Comparison of ENCODE assay signal across 16 cellular contexts in genomic region chrX:22203186-22203585, GRCh38.
A peak's percentile ranks its signal among the peaks of the same experiment; 100 is the strongest.
DNase-seq lines count a peak whose midpoint lies in the region; FAIRE-seq and TF ChIP-seq lines count a peak whose summit lies in the region.
"Had no signal": no experiment of that assay in that cellular context is flagged by ENCODE, and none has a peak within 500 bp of the region (broad histone marks: within the 10 kb centered on the region; RNA-seq: fewer than 3 reads in every experiment).

No MANE protein-coding gene starts in this region.

- TF ChIP-seq CTCF in WERI-Rb-1 (IDR thresholded peaks at IDR 0.05; ENCODE audit: low read depth, low read length): no peak

- H3K27ac ChIP-seq in WERI-Rb-1: peak overlapping the region; percentile 53
- H3K27ac ChIP-seq: 22Rv1, BLaER1 had no signal

- H3K9me3 ChIP-seq in WERI-Rb-1 (ENCODE audit: severe bottlenecking): no peaks in the 10 kb centered on the region

- H3K4me3 ChIP-seq in WERI-Rb-1 (ENCODE audit: low read depth, low read length): no peak overlapping the region
- H3K4me3 ChIP-seq: BLaER1 had no signal

- no peaks in the 10 kb centered on the region for H3K36me3 ChIP-seq in WERI-Rb-1
- H3K36me3 ChIP-seq: BLaER1 had no signal

- no peaks in the 10 kb centered on the region for H3K27me3 ChIP-seq in WERI-Rb-1 (ENCODE audit: insufficient read depth, low read depth, severe bottlenecking)
- H3K27me3 ChIP-seq: BLaER1 had no signal

- DNase-seq in D341Med (ENCODE audit: low spot score) (peak; percentile 13), HTR-8/SVneo (ENCODE audit: insufficient read length, low spot score) (no peak), NCI-H524 (lab: John Stamatoyannopoulos, UW) (peak; percentile 71 to 94), WERI-Rb-1 (peak; percentile 54), NCI-H345 treated with DMSO at 0.1 percent for 48 hours (lab: John Stamatoyannopoulos, UW; ENCODE audit: unreplicated experiment) (no peak), HuH-7.5 (ENCODE audit: low spot score) (no peak), nucleus accumbens (lab: John Stamatoyannopoulos, UW) (no peak), NCI-H2029 (lab: John Stamatoyannopoulos, UW) (no peak)
- DNase-seq: Calu3; CD4-positive, alpha-beta T cell; GOT3; H9 had no signal

- peak; percentile 23 for FAIRE-seq in HTR-8/SVneo (lab: Jason Lieb, UNC)
- FAIRE-seq: G401.6, GM12891 had no signal

Comparison
In these comparisons a context has a peak if more than half of its experiments do, and no peak if none do; other contexts are left out.
1. DNase-seq: peak in D341Med (single experiment), NCI-H524 (2 of 2) and WERI-Rb-1 (single experiment); none in HTR-8/SVneo (single experiment), NCI-H345 treated with DMSO at 0.1 percent for 48 hours (single experiment), HuH-7.5 (single experiment), nucleus accumbens (0 of 56) and NCI-H2029 (single experiment).